ENCODE assay signal across 32 cellular contexts in the genomic region with DNA sequence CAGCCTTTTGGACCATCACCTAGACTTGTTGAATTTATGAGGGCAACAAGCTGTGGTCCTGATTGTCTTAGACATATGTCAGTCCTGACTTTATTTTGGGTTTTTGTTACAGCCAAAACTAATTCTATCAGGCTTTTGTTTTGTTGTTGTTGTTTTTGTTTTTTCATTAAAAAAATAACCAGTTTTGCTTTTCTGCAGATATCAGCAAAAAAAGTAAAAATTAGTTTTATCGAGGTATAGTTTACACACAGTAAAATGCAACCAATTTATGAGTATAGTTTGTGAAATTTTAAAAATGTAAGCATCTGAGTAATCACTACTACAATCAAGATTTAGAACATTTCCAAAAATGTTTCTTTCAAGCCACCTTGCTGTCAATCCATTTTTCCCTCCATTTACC.
"Had no signal": no experiment of that assay in that cellular context is flagged by ENCODE, and none has a peak within 500 bp of the region (broad histone marks: within the 10 kb centered on the region; RNA-seq: fewer than 3 reads in every experiment).

No MANE protein-coding gene starts in this region.

- H3K9me3 ChIP-seq: adrenal gland, body of pancreas, gastrocnemius medialis, heart left ventricle had no signal

- ATAC-seq: activated CD4-positive, alpha-beta T cell treated with anti-CD3 and anti-CD28 coated beads for 36 hours; activated CD4-positive, CD25-positive, alpha-beta regulatory T cell treated with anti-CD3 and anti-CD28 coated beads, Interleukin-2, amount 50 U/mL, for 24 hours; activated CD8-positive, alpha-beta memory T cell treated with anti-CD3 and anti-CD28 coated beads, Interleukin-2, amount 10 ng/mL, durations not matched to agents 7 days and 5 days; activated CD8-positive, alpha-beta T cell treated with anti-CD3 and anti-CD28 coated beads, Interleukin-2, amount 10 ng/mL, durations not matched to agents 7 days and 5 days; activated naive CD8-positive, alpha-beta T cell treated with anti-CD3 and anti-CD28 coated beads, Interleukin-2, amount 50 U/mL, for 24 hours; body of pancreas; esophagus mucosa; gastrocnemius medialis; heart left ventricle; T-helper 17 cell had no signal

- H3K4me1 ChIP-seq: adrenal gland, body of pancreas, gastrocnemius medialis, heart left ventricle had no signal

- H3K36me3 ChIP-seq: adrenal gland had no signal

- H3K27ac ChIP-seq: adrenal gland, body of pancreas, gastrocnemius medialis, heart left ventricle, WERI-Rb-1 had no signal

- DNase-seq: activated B cell treated with CpG ODN at 0.5 μM for 24 hours; activated CD4-positive, alpha-beta memory T cell treated with anti-CD3 and anti-CD28 coated beads for 36 hours; activated CD4-positive, alpha-beta T cell treated with anti-CD3 and anti-CD28 coated beads for 36 hours; activated CD8-positive, alpha-beta memory T cell treated with anti-CD3 and anti-CD28 coated beads, Interleukin-2, amount 10 ng/mL, durations not matched to agents 7 days and 5 days; activated CD8-positive, alpha-beta memory T cell treated with anti-CD3 and anti-CD28 coated beads, Interleukin-2, amount 50 U/mL, for 4 hours; activated CD8-positive, alpha-beta T cell treated with anti-CD3 and anti-CD28 coated beads, Interleukin-2, amount 10 ng/mL, durations not matched to agents 7 days and 5 days; activated effector memory CD4-positive, alpha-beta T cell treated with anti-CD3 and anti-CD28 coated beads, Interleukin-2, amount 50 U/mL, for 16 hours; activated naive CD4-positive, alpha-beta T cell treated with anti-CD3 and anti-CD28 coated beads for 36 hours; activated naive CD8-positive, alpha-beta T cell treated with anti-CD3 and anti-CD28 coated beads for 36 hours; activated naive CD8-positive, alpha-beta T cell treated with anti-CD3 and anti-CD28 coated beads, Interleukin-2, amount 50 U/mL, for 24 hours; activated T-cell treated with anti-CD3 and anti-CD28 coated beads, Interleukin-2, amount 50 U/mL, for 1 hour; activated T-cell treated with anti-CD3 and anti-CD28 coated beads, Interleukin-2, amount 50 U/mL, for 48 hours; adrenal gland; amygdala; aorta; body of pancreas; caudate nucleus; cortex of kidney; dermis blood vessel endothelial cell; effector memory CD4-positive, alpha-beta T cell; endodermal cell; foreskin fibroblast; gastrocnemius medialis; glutamatergic neuron; heart left ventricle; T-helper 1 cell; T-helper 17 cell; T1000; WERI-Rb-1 had no signal

- FAIRE-seq: colon had no signal

- H3K4me3 ChIP-seq: adrenal gland, body of pancreas, gastrocnemius medialis, heart left ventricle had no signal
